2 cellular contexts compared by ENCODE assay signal in genomic region chr15:55743615-55743978, GRCh38.
TF ChIP-seq lines count a peak whose summit lies in the region.

No MANE protein-coding gene starts in this region.

TF ChIP-seq in H1, 55 proteins besides CTCF, POLR2A, EP300 and RAD21:
- TF ChIP-seq USF2 (IDR thresholded peaks at IDR 0.05; ENCODE audit: low read length): no peak
- no peak for TF ChIP-seq CHD7 (IDR thresholded peaks at IDR 0.05; ENCODE audit: insufficient replicate concordance, low read length)
- TF ChIP-seq HDAC6 (IDR thresholded peaks at IDR 0.05; ENCODE audit: low read depth, low read length): no peak
- TF ChIP-seq SP4 (IDR thresholded peaks at IDR 0.05; ENCODE audit: low read length): no peak
- TF ChIP-seq HDAC2 (IDR thresholded peaks at IDR 0.05; ENCODE audit: borderline replicate concordance in 1 of 2, low read depth in 2 of 2, low read length in 2 of 2): no peak
- no peak for TF ChIP-seq CBX5 (IDR thresholded peaks at IDR 0.05; ENCODE audit: low read depth, low read length)
- no peak for TF ChIP-seq BRCA1 (IDR thresholded peaks at IDR 0.05; ENCODE audit: low read depth, low read length)
- TF ChIP-seq CTBP2 (IDR thresholded peaks at IDR 0.05; ENCODE audit: borderline replicate concordance, insufficient read depth, insufficient read length, low read length): no peak
- TF ChIP-seq YY1 (IDR thresholded peaks at IDR 0.05; ENCODE audit: low read depth, low read length): no peak
- no peak for TF ChIP-seq SP2 (IDR thresholded peaks at IDR 0.05; ENCODE audit: low read length)
- no peak for TF ChIP-seq RBBP5 (IDR thresholded peaks at IDR 0.05; ENCODE audit: borderline replicate concordance, low read depth, low read length)
- TF ChIP-seq CHD2 (IDR thresholded peaks at IDR 0.05; ENCODE audit: low read length): no peak
- TF ChIP-seq NANOG (IDR thresholded peaks at IDR 0.05; ENCODE audit: insufficient read depth, low read depth, low read length, poor library complexity, severe bottlenecking): no peak
TF ChIP-seq in H1: peak in this region for 0.

TF ChIP-seq in neural cell, 6 proteins besides CTCF, POLR2A, EP300 and RAD21 (continued from another document):
- TF ChIP-seq, protein P1, sequence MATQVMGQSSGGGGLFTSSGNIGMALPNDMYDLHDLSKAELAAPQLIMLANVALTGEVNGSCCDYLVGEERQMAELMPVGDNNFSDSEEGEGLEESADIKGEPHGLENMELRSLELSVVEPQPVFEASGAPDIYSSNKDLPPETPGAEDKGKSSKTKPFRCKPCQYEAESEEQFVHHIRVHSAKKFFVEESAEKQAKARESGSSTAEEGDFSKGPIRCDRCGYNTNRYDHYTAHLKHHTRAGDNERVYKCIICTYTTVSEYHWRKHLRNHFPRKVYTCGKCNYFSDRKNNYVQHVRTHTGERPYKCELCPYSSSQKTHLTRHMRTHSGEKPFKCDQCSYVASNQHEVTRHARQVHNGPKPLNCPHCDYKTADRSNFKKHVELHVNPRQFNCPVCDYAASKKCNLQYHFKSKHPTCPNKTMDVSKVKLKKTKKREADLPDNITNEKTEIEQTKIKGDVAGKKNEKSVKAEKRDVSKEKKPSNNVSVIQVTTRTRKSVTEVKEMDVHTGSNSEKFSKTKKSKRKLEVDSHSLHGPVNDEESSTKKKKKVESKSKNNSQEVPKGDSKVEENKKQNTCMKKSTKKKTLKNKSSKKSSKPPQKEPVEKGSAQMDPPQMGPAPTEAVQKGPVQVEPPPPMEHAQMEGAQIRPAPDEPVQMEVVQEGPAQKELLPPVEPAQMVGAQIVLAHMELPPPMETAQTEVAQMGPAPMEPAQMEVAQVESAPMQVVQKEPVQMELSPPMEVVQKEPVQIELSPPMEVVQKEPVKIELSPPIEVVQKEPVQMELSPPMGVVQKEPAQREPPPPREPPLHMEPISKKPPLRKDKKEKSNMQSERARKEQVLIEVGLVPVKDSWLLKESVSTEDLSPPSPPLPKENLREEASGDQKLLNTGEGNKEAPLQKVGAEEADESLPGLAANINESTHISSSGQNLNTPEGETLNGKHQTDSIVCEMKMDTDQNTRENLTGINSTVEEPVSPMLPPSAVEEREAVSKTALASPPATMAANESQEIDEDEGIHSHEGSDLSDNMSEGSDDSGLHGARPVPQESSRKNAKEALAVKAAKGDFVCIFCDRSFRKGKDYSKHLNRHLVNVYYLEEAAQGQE (IDR thresholded peaks at IDR 0.05; ENCODE audit: borderline replicate concordance): no peak
TF ChIP-seq in neural cell: peak in this region for 0.
